In the genomic region with DNA sequence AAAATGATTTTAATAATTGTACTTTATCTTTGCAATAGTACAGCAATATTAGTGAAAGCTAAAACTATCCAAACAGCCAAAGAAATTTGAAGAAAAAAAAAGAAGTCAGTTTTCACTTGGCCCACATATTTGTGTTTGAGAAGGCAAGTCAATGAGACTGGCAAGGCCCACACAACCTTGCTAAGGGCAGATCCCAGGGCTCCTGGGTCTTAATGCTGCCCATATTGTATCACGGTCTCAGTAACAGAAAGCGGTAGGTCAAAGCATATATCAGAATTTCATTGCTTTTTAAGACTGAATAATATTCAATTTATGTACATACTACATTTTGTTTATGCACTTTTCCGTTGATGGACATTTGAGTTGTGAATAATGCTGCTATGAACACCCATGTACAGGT, we compare ENCODE assay signal across 9 cellular contexts.
"Had no signal": no experiment of that assay in that cellular context is flagged by ENCODE, and none has a peak within 500 bp of the region (broad histone marks: within the 10 kb centered on the region; RNA-seq: fewer than 3 reads in every experiment).

No MANE protein-coding gene starts in this region.

- DNase-seq: IMR-90, KBM-7, KG1 had no signal

- H3K4me2 ChIP-seq: KMS-11 had no signal

- H3K4me3 Mint-ChIP-seq: IgD-negative memory B cell had no signal

- H3K27ac Mint-ChIP-seq: IgD-negative memory B cell had no signal

- H3K9ac ChIP-seq: KMS-11 had no signal

- FAIRE-seq: HepG2, HTR-8/SVneo, K562 had no signal

- H3K4me3 ChIP-seq: K562 had no signal

- H3K27ac ChIP-seq: HL-60, KMS-11 had no signal

- ATAC-seq: HepG2, K562 had no signal

- H3K4me1 Mint-ChIP-seq: IgD-negative memory B cell had no signal
